1 cellular context compared by ENCODE assay signal in the genomic region with DNA sequence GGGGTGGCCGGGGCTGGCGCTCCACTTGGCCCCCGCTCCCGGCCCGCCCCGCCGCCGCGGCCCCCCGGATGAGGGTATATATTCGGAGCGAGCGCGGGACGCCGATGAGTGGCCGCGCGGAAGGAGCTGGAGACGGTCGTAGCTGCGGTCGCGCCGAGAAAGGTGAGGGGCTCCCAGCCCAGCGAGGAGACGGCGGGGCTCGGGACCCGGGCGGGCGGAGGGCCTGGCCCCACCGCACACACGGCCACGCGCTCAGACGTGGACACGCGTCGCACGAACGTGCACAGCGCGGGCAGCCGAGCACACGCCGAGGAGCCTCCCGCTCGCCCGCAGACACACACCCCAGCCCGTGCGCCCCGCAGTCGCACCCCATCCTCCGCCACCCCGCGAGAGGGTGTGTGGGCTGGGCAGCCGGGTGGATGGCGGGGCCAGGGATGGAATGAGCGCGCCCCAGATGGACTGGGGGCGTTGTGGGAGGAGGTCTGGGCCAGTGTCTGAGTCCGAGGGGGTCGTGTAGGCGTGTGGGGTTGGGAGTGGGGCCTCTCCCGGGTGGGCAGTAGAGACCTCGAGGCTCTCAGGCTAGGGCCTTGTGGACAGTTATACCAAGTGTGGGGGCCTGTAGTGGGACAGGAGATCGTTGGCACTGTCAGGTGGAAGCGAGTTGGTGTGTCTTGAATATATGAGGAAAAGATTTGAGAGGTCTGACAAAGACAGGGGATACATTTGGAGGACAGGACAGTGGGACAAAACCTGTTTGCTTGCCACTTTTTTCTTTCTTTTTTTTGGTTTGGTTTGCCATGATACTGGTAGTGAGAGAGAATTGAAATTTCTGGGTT.
TF ChIP-seq lines count a peak whose summit lies in the region.

TSS of gene UAP1 (plus strand) at position 107 of the 836 bp plus-strand sequence. CDS start 4,347 bp downstream, outside the sequence.

TF ChIP-seq in HepG2, 621 proteins besides CTCF, POLR2A, EP300 and RAD21 (continued from another document):
- TF ChIP-seq NFE2L2 (IDR thresholded peaks at IDR 0.05; ENCODE audit: low read length) (no peak), MBD4 (IDR thresholded peaks at IDR 0.05; ENCODE audit: borderline replicate concordance, low read length) (no peak), HDAC1 (CRISPR knock-in tag; IDR thresholded peaks at IDR 0.05) (peak; percentile 83), ZNF12 (CRISPR knock-in tag; IDR thresholded peaks at IDR 0.05) (no peak), GZF1 (CRISPR knock-in tag; IDR thresholded peaks at IDR 0.05) (no peak), BRD4 (CRISPR knock-in tag; IDR thresholded peaks at IDR 0.05) (no peak), KDM4B (CRISPR knock-in tag; IDR thresholded peaks at IDR 0.05) (peak; percentile 35; the same call in 1 of the 2 replicates), ZNF292 (CRISPR knock-in tag; IDR thresholded peaks at IDR 0.05; ENCODE audit: borderline replicate concordance, low read depth) (no peak), ZKSCAN5 (CRISPR knock-in tag; IDR thresholded peaks at IDR 0.05) (no peak), ELF1 (CRISPR knock-in tag; IDR thresholded peaks at IDR 0.05) (no peak), ZNF672 (CRISPR knock-in tag; IDR thresholded peaks at IDR 0.05) (no peak), SIX1 (CRISPR knock-in tag; IDR thresholded peaks at IDR 0.05; ENCODE audit: borderline replicate concordance) (no peak; the same call in 1 of the 2 replicates), CAMTA2 (CRISPR knock-in tag; IDR thresholded peaks at IDR 0.05; ENCODE audit: borderline replicate concordance) (no peak), ADNP (CRISPR knock-in tag; IDR thresholded peaks at IDR 0.05) (no peak), ZFY (CRISPR knock-in tag; IDR thresholded peaks at IDR 0.05) (peak; percentile 67; the same call in 1 of the 2 replicates), ZFP36L1 (CRISPR knock-in tag; IDR thresholded peaks at IDR 0.05) (no peak), HIVEP1 (CRISPR knock-in tag; IDR thresholded peaks at IDR 0.05) (no peak; the same call in 1 of the 2 replicates), ISX (CRISPR knock-in tag; conservative IDR thresholded peaks at IDR 0.05) (peak; percentile 33; the same call in 1 of the 2 replicates), TCF7 (IDR thresholded peaks at IDR 0.05; ENCODE audit: low read depth) (no peak), RAD51 (IDR thresholded peaks at IDR 0.05; ENCODE audit: borderline replicate concordance) (no peak), FOXP4 (CRISPR knock-in tag; IDR thresholded peaks at IDR 0.05) (no peak), ATF7 (IDR thresholded peaks at IDR 0.05) (no peak), ATF7 (CRISPR knock-in tag; IDR thresholded peaks at IDR 0.05) (no peak; the same call in 1 of the 2 replicates), RARG (CRISPR knock-in tag; IDR thresholded peaks at IDR 0.05; ENCODE audit: low read depth) (no peak), ZBTB20 (CRISPR knock-in tag; IDR thresholded peaks at IDR 0.05; ENCODE audit: borderline replicate concordance, low read depth) (no peak), ZNF768 (CRISPR knock-in tag; IDR thresholded peaks at IDR 0.05) (peak; percentile 78), SYNCRIP (IDR thresholded peaks at IDR 0.05; ENCODE audit: insufficient read depth, low read depth, low read length) (no peak), ZFP62 (CRISPR knock-in tag; IDR thresholded peaks at IDR 0.05) (no peak), ATF3 (CRISPR knock-in tag; IDR thresholded peaks at IDR 0.05) (no peak), HNRNPH1 (optimal IDR thresholded peaks at IDR 0.05; ENCODE audit: low read depth, low read length) (no peak), ZNF746 (CRISPR knock-in tag; IDR thresholded peaks at IDR 0.05) (no peak; the same call in 1 of the 2 replicates), ZNF816 (CRISPR knock-in tag; IDR thresholded peaks at IDR 0.05; ENCODE audit: borderline replicate concordance) (no peak), ETV6 (CRISPR knock-in tag; conservative IDR thresholded peaks at IDR 0.05) (no peak; the same call in 1 of the 2 replicates), ATAD3A (CRISPR knock-in tag; IDR thresholded peaks at IDR 0.05) (no peak), NR2F6 (IDR thresholded peaks at IDR 0.05) (no peak), NR2F6 (CRISPR knock-in tag; IDR thresholded peaks at IDR 0.05) (no peak), ZNF878 (CRISPR knock-in tag; IDR thresholded peaks at IDR 0.05) (no peak), FOXK1 (CRISPR knock-in tag; IDR thresholded peaks at IDR 0.05; ENCODE audit: borderline replicate concordance, low read depth) (no peak), IKZF1 (IDR thresholded peaks at IDR 0.05) (no peak), ZNF7 (CRISPR knock-in tag; IDR thresholded peaks at IDR 0.05) (no peak), CREM (IDR thresholded peaks at IDR 0.05) (no peak), CREM (CRISPR knock-in tag; IDR thresholded peaks at IDR 0.05) (no peak), SMARCC2 (IDR thresholded peaks at IDR 0.05) (no peak), E2F2 (CRISPR knock-in tag; IDR thresholded peaks at IDR 0.05; ENCODE audit: borderline replicate concordance) (no peak), SRSF4 (IDR thresholded peaks at IDR 0.05; ENCODE audit: low read depth, low read length, poor library complexity, severe bottlenecking) (no peak), ZNF703 (CRISPR knock-in tag; IDR thresholded peaks at IDR 0.05; ENCODE audit: borderline replicate concordance) (no peak), U2AF1 (optimal IDR thresholded peaks at IDR 0.05; ENCODE audit: low read depth, low read length) (no peak), KLF13 (CRISPR knock-in tag; IDR thresholded peaks at IDR 0.05) (no peak)
- TF ChIP-seq, protein P1, sequence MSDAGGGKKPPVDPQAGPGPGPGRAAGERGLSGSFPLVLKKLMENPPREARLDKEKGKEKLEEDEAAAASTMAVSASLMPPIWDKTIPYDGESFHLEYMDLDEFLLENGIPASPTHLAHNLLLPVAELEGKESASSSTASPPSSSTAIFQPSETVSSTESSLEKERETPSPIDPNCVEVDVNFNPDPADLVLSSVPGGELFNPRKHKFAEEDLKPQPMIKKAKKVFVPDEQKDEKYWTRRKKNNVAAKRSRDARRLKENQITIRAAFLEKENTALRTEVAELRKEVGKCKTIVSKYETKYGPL (CRISPR knock-in tag; IDR thresholded peaks at IDR 0.05) = peak; percentile 21; the same call in 1 of the 2 replicates
- TF ChIP-seq, protein P2, sequence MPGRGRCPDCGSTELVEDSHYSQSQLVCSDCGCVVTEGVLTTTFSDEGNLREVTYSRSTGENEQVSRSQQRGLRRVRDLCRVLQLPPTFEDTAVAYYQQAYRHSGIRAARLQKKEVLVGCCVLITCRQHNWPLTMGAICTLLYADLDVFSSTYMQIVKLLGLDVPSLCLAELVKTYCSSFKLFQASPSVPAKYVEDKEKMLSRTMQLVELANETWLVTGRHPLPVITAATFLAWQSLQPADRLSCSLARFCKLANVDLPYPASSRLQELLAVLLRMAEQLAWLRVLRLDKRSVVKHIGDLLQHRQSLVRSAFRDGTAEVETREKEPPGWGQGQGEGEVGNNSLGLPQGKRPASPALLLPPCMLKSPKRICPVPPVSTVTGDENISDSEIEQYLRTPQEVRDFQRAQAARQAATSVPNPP (CRISPR knock-in tag; IDR thresholded peaks at IDR 0.05) = peak; percentile 45; the same call in 1 of the 2 replicates
- TF ChIP-seq, protein P3, sequence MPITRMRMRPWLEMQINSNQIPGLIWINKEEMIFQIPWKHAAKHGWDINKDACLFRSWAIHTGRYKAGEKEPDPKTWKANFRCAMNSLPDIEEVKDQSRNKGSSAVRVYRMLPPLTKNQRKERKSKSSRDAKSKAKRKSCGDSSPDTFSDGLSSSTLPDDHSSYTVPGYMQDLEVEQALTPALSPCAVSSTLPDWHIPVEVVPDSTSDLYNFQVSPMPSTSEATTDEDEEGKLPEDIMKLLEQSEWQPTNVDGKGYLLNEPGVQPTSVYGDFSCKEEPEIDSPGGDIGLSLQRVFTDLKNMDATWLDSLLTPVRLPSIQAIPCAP (CRISPR knock-in tag; IDR thresholded peaks at IDR 0.05; ENCODE audit: low read depth) = no peak
- TF ChIP-seq, protein P4, sequence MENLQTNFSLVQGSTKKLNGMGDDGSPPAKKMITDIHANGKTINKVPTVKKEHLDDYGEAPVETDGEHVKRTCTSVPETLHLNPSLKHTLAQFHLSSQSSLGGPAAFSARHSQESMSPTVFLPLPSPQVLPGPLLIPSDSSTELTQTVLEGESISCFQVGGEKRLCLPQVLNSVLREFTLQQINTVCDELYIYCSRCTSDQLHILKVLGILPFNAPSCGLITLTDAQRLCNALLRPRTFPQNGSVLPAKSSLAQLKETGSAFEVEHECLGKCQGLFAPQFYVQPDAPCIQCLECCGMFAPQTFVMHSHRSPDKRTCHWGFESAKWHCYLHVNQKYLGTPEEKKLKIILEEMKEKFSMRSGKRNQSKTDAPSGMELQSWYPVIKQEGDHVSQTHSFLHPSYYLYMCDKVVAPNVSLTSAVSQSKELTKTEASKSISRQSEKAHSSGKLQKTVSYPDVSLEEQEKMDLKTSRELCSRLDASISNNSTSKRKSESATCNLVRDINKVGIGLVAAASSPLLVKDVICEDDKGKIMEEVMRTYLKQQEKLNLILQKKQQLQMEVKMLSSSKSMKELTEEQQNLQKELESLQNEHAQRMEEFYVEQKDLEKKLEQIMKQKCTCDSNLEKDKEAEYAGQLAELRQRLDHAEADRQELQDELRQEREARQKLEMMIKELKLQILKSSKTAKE (CRISPR knock-in tag; IDR thresholded peaks at IDR 0.05; ENCODE audit: borderline replicate concordance) = no peak; the same call in 1 of the 2 replicates
- TF ChIP-seq, protein P5, sequence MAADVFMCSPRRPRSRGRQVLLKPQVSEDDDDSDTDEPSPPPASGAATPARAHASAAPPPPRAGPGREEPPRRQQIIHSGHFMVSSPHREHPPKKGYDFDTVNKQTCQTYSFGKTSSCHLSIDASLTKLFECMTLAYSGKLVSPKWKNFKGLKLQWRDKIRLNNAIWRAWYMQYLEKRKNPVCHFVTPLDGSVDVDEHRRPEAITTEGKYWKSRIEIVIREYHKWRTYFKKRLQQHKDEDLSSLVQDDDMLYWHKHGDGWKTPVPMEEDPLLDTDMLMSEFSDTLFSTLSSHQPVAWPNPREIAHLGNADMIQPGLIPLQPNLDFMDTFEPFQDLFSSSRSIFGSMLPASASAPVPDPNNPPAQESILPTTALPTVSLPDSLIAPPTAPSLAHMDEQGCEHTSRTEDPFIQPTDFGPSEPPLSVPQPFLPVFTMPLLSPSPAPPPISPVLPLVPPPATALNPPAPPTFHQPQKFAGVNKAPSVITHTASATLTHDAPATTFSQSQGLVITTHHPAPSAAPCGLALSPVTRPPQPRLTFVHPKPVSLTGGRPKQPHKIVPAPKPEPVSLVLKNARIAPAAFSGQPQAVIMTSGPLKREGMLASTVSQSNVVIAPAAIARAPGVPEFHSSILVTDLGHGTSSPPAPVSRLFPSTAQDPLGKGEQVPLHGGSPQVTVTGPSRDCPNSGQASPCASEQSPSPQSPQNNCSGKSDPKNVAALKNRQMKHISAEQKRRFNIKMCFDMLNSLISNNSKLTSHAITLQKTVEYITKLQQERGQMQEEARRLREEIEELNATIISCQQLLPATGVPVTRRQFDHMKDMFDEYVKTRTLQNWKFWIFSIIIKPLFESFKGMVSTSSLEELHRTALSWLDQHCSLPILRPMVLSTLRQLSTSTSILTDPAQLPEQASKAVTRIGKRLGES (CRISPR knock-in tag; IDR thresholded peaks at IDR 0.05; ENCODE audit: borderline replicate concordance) = no peak
- TF ChIP-seq, protein P6, sequence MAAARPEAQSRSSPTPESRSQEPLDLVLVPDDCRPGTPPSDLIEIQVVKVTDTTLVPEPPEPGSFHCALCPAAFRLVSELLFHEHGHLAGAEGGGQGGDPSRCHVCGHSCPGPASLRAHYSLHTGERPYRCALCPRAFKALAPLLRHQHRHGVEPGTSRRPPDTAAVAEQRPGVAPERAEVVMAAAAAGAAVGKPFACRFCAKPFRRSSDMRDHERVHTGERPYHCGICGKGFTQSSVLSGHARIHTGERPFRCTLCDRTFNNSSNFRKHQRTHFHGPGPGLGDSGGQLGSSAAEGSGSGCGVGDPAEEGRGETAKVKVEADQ (CRISPR knock-in tag; IDR thresholded peaks at IDR 0.05; ENCODE audit: borderline replicate concordance) = peak; percentile 56; the same call in 1 of the 2 replicates
- TF ChIP-seq, protein P7, sequence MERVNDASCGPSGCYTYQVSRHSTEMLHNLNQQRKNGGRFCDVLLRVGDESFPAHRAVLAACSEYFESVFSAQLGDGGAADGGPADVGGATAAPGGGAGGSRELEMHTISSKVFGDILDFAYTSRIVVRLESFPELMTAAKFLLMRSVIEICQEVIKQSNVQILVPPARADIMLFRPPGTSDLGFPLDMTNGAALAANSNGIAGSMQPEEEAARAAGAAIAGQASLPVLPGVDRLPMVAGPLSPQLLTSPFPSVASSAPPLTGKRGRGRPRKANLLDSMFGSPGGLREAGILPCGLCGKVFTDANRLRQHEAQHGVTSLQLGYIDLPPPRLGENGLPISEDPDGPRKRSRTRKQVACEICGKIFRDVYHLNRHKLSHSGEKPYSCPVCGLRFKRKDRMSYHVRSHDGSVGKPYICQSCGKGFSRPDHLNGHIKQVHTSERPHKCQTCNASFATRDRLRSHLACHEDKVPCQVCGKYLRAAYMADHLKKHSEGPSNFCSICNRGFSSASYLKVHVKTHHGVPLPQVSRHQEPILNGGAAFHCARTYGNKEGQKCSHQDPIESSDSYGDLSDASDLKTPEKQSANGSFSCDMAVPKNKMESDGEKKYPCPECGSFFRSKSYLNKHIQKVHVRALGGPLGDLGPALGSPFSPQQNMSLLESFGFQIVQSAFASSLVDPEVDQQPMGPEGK (CRISPR knock-in tag; IDR thresholded peaks at IDR 0.05) = peak; percentile 86
